ENCODE assay signal across 8 cellular contexts in genomic region chr15:79673416-79674123, GRCh38.
DNase-seq lines count a peak whose midpoint lies in the region; ATAC-seq and TF ChIP-seq lines count a peak whose summit lies in the region.

No MANE protein-coding gene starts in this region.

- H3K4me3 Mint-ChIP-seq in endodermal cell (no peak overlapping the region), Caco-2 (ENCODE audit: unreplicated experiment) (no peak overlapping the region)
- H3K4me3 Mint-ChIP-seq in activated T-helper 1 cell treated with anti-CD3 and anti-CD28 coated beads, Interleukin-12 subunit alpha, Interleukin-12 subunit beta, Interleukin-2, Interleukin-4 antibody, amounts not matched to agents 30 ng/mL and 10 ng/mL and 1 ng/mL, durations not matched to agents 14 hours and 24 hours and 36 hours, result no peak overlapping the region

- H3K36me3 Mint-ChIP-seq in endodermal cell (ENCODE audit: low read depth), result no peaks in the 10 kb centered on the region
- H3K36me3 Mint-ChIP-seq in activated T-helper 1 cell treated with anti-CD3 and anti-CD28 coated beads, Interleukin-12 subunit alpha, Interleukin-12 subunit beta, Interleukin-2, Interleukin-4 antibody, amounts not matched to agents 30 ng/mL and 10 ng/mL and 1 ng/mL, durations not matched to agents 14 hours and 24 hours and 36 hours (ENCODE audit: low read depth), result no peaks in the 10 kb centered on the region
- no peaks in the 10 kb centered on the region for H3K36me3 Mint-ChIP-seq in Caco-2 (ENCODE audit: insufficient read depth, unreplicated experiment)

- CTCF ChIA-PET in Caco-2 (lab: Charles Lee), result no interaction called here

- BruUV-seq in Caco-2 (replicated peaks; lab: Mats Ljungman, UMichigan), result no TSS peak

- no peak for TF ChIP-seq EP300 in sigmoid colon (IDR thresholded peaks at IDR 0.05)

- H3K27me3 Mint-ChIP-seq in endodermal cell (ENCODE audit: insufficient read depth) (no peaks in the 10 kb centered on the region), Caco-2 (ENCODE audit: insufficient read depth, unreplicated experiment) (peaks cover 7% of the 10 kb centered on the region)
- H3K27me3 Mint-ChIP-seq in activated T-helper 1 cell treated with anti-CD3 and anti-CD28 coated beads, Interleukin-12 subunit alpha, Interleukin-12 subunit beta, Interleukin-2, Interleukin-4 antibody, amounts not matched to agents 30 ng/mL and 10 ng/mL and 1 ng/mL, durations not matched to agents 14 hours and 24 hours and 36 hours (ENCODE audit: insufficient read depth), result peaks cover 7% of the 10 kb centered on the region

- H3K4me1 Mint-ChIP-seq in endodermal cell (peaks cover 22% of the 10 kb centered on the region), Caco-2 (ENCODE audit: low read depth, unreplicated experiment) (no peaks in the 10 kb centered on the region)
- no peaks in the 10 kb centered on the region for H3K4me1 Mint-ChIP-seq in activated T-helper 1 cell treated with anti-CD3 and anti-CD28 coated beads, Interleukin-12 subunit alpha, Interleukin-12 subunit beta, Interleukin-2, Interleukin-4 antibody, amounts not matched to agents 30 ng/mL and 10 ng/mL and 1 ng/mL, durations not matched to agents 14 hours and 24 hours and 36 hours (ENCODE audit: low read depth)

- POLR2A ChIA-PET in Caco-2 (lab: Charles Lee), result no interaction called here

- no peak for TF ChIP-seq POLR2A in sigmoid colon (IDR thresholded peaks at IDR 0.05)

- no peak overlapping the region for H3K27ac ChIP-seq in endodermal cell (ENCODE audit: low read depth, low read length)
- H3K27ac ChIP-seq in sigmoid colon, result no peak overlapping the region

- H3K4me1 ChIP-seq in endodermal cell (ENCODE audit: control insufficient read depth, insufficient read depth, low read length), result peaks cover 5% of the 10 kb centered on the region
- H3K4me1 ChIP-seq in Caco-2, result no peaks in the 10 kb centered on the region
- H3K4me1 ChIP-seq in sigmoid colon, result no peaks in the 10 kb centered on the region

- H3K27me3 ChIP-seq in endodermal cell (ENCODE audit: control insufficient read depth, insufficient read depth, low read length, poor library complexity, severe bottlenecking) (no peaks in the 10 kb centered on the region), Caco-2 (replicated peaks; ENCODE audit: control insufficient read depth, insufficient read depth, low read length) (no peaks in the 10 kb centered on the region), sigmoid colon (peaks cover 0 to 3% (median 0%) of the 10 kb centered on the region in 3 donors)

- H3K9ac ChIP-seq in endodermal cell (ENCODE audit: extremely low read depth, low read length, poor library complexity, severe bottlenecking), result no peak overlapping the region

- WGBS in endodermal cell (ENCODE audit: insufficient coverage in 1 of 2, insufficient read length in 1 of 2), 2 experiments, result 40 to 46% methylated on average over 1 to 4 of the region's 4 CpGs
- 53 to 65% methylated on average over 4 of the region's 4 CpGs for WGBS in sigmoid colon, 2 donors

- H3K4me3 ChIP-seq in endodermal cell (ENCODE audit: low read length) (no peak overlapping the region), Caco-2 (ENCODE audit: low read depth, low read length) (no peak overlapping the region), sigmoid colon (no peak overlapping the region)

- TF ChIP-seq CTCF in endodermal cell (conservative IDR thresholded peaks at IDR 0.05) (peak; percentile 61), Caco-2 (IDR thresholded peaks at IDR 0.05; ENCODE audit: insufficient read depth in 1 of 2, low read depth in 1 of 2, low read length in 1 of 2, severe bottlenecking in 1 of 2, unreplicated experiment in 1 of 2) (no peak), sigmoid colon (IDR thresholded peaks at IDR 0.05) (no peak)

- H3K27ac Mint-ChIP-seq in endodermal cell (peak overlapping the region; percentile 50), Caco-2 (ENCODE audit: unreplicated experiment) (no peak overlapping the region)
- no peak overlapping the region for H3K27ac Mint-ChIP-seq in activated T-helper 1 cell treated with anti-CD3 and anti-CD28 coated beads, Interleukin-12 subunit alpha, Interleukin-12 subunit beta, Interleukin-2, Interleukin-4 antibody, amounts not matched to agents 30 ng/mL and 10 ng/mL and 1 ng/mL, durations not matched to agents 14 hours and 24 hours and 36 hours

- no peaks in the 10 kb centered on the region for H3K36me3 ChIP-seq in endodermal cell (ENCODE audit: control insufficient read depth, insufficient read depth, low read length)
- H3K36me3 ChIP-seq in Caco-2 (ENCODE audit: control insufficient read depth, insufficient read depth, low read length), result no peaks in the 10 kb centered on the region
- no peaks in the 10 kb centered on the region for H3K36me3 ChIP-seq in sigmoid colon

- ATAC-seq in GM21515 (IDR thresholded peaks at IDR 0.05; ENCODE audit: unreplicated experiment), result peak; percentile 87

- intact Hi-C loops in activated T-helper 1 cell treated with anti-CD3 and anti-CD28 coated beads, Interleukin-12 subunit alpha, Interleukin-12 subunit beta, Interleukin-2, Interleukin-4 antibody, amounts not matched to agents 30 ng/mL and 10 ng/mL and 1 ng/mL, durations not matched to agents 14 hours and 24 hours and 36 hours (cut with micrococcal nuclease), result no loop called here
- intact Hi-C loops in Caco-2 (cut with micrococcal nuclease; ENCODE audit: unreplicated experiment), result no loop called here
- intact Hi-C loops in sigmoid colon (cut with DNase I), result no loop called here

- H3K9me3 Mint-ChIP-seq in endodermal cell (peaks cover 2% of the 10 kb centered on the region), Caco-2 (ENCODE audit: unreplicated experiment) (no peaks in the 10 kb centered on the region)
- H3K9me3 Mint-ChIP-seq in activated T-helper 1 cell treated with anti-CD3 and anti-CD28 coated beads, Interleukin-12 subunit alpha, Interleukin-12 subunit beta, Interleukin-2, Interleukin-4 antibody, amounts not matched to agents 30 ng/mL and 10 ng/mL and 1 ng/mL, durations not matched to agents 14 hours and 24 hours and 36 hours, result no peaks in the 10 kb centered on the region

- DNase-seq in CD1c-positive myeloid dendritic cell (ENCODE audit: extremely low spot score) (peak; percentile 49), LHCN-M2 (ENCODE audit: low read depth) (peak; percentile 88), endodermal cell (peak; percentile 82), Caco-2 (no peak), sigmoid colon (no peak), NCI-H526 (lab: John Stamatoyannopoulos, UW) (no peak)
- DNase-seq in activated T-helper 1 cell treated with anti-CD3 and anti-CD28 coated beads, Interleukin-12 subunit alpha, Interleukin-12 subunit beta, Interleukin-2, Interleukin-4 antibody, amounts not matched to agents 30 ng/mL and 10 ng/mL and 1 ng/mL, durations not matched to agents 14 hours and 24 hours and 36 hours (ENCODE audit: low spot score), result no peak

- no peaks in the 10 kb centered on the region for H3K9me3 ChIP-seq in endodermal cell (ENCODE audit: control insufficient read depth, low read length)
- H3K9me3 ChIP-seq in Caco-2, result no peaks in the 10 kb centered on the region
- no peaks in the 10 kb centered on the region for H3K9me3 ChIP-seq in sigmoid colon

Comparison
In these comparisons a context has a peak if more than half of its experiments do, and no peak if none do; other contexts are left out.
1. DNase-seq: peak in CD1c-positive myeloid dendritic cell (single experiment), LHCN-M2 (single experiment) and endodermal cell (single experiment); none in activated T-helper 1 cell treated with anti-CD3 and anti-CD28 coated beads, Interleukin-12 subunit alpha, Interleukin-12 subunit beta, Interleukin-2, Interleukin-4 antibody, amounts not matched to agents 30 ng/mL and 10 ng/mL and 1 ng/mL, durations not matched to agents 14 hours and 24 hours and 36 hours (single experiment), Caco-2 (0 of 2), sigmoid colon (single experiment) and NCI-H526 (0 of 2).